Comparison of ENCODE assay signal across 1 cellular context in genomic region chr20:50406610-50407136, GRCh38.
TF ChIP-seq lines count a peak whose summit lies in the region.

No MANE protein-coding gene starts in this region.

TF ChIP-seq in HepG2, 621 proteins besides CTCF, POLR2A, EP300 and RAD21 (continued from another document):
- no peak for TF ChIP-seq ZNF33B (CRISPR knock-in tag; IDR thresholded peaks at IDR 0.05)
- no peak for TF ChIP-seq MTA1 (CRISPR knock-in tag; IDR thresholded peaks at IDR 0.05; ENCODE audit: borderline replicate concordance)
- TF ChIP-seq MAFK (conservative IDR thresholded peaks at IDR 0.05 in 1 of 2, IDR thresholded peaks at IDR 0.05 in 1 of 2; ENCODE audit: low read length in 2 of 2): no peak
- no peak for TF ChIP-seq AGO1 (IDR thresholded peaks at IDR 0.05; ENCODE audit: low read depth, low read length, poor library complexity, severe bottlenecking)
- no peak for TF ChIP-seq ZFAT (CRISPR knock-in tag; conservative IDR thresholded peaks at IDR 0.05)
- no peak for TF ChIP-seq ZFP41 (CRISPR knock-in tag; IDR thresholded peaks at IDR 0.05; ENCODE audit: borderline replicate concordance)
- TF ChIP-seq, protein P1, sequence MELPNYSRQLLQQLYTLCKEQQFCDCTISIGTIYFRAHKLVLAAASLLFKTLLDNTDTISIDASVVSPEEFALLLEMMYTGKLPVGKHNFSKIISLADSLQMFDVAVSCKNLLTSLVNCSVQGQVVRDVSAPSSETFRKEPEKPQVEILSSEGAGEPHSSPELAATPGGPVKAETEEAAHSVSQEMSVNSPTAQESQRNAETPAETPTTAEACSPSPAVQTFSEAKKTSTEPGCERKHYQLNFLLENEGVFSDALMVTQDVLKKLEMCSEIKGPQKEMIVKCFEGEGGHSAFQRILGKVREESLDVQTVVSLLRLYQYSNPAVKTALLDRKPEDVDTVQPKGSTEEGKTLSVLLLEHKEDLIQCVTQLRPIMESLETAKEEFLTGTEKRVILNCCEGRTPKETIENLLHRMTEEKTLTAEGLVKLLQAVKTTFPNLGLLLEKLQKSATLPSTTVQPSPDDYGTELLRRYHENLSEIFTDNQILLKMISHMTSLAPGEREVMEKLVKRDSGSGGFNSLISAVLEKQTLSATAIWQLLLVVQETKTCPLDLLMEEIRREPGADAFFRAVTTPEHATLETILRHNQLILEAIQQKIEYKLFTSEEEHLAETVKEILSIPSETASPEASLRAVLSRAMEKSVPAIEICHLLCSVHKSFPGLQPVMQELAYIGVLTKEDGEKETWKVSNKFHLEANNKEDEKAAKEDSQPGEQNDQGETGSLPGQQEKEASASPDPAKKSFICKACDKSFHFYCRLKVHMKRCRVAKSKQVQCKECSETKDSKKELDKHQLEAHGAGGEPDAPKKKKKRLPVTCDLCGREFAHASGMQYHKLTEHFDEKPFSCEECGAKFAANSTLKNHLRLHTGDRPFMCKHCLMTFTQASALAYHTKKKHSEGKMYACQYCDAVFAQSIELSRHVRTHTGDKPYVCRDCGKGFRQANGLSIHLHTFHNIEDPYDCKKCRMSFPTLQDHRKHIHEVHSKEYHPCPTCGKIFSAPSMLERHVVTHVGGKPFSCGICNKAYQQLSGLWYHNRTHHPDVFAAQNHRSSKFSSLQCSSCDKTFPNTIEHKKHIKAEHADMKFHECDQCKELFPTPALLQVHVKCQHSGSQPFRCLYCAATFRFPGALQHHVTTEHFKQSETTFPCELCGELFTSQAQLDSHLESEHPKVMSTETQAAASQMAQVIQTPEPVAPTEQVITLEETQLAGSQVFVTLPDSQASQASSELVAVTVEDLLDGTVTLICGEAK (IDR thresholded peaks at IDR 0.05): no peak
- TF ChIP-seq, protein P1 (CRISPR knock-in tag; IDR thresholded peaks at IDR 0.05): no peak
- no peak for TF ChIP-seq NFYC (CRISPR knock-in tag; IDR thresholded peaks at IDR 0.05)
- TF ChIP-seq MYNN (CRISPR knock-in tag; IDR thresholded peaks at IDR 0.05; ENCODE audit: low read depth): no peak
- TF ChIP-seq CBX5 (CRISPR knock-in tag; IDR thresholded peaks at IDR 0.05; ENCODE audit: borderline replicate concordance): no peak
- peak; percentile 44; the same call in 1 of the 2 replicates for TF ChIP-seq ZNF331 (CRISPR knock-in tag; IDR thresholded peaks at IDR 0.05)
